ENCODE assay signal across 19 cellular contexts in genomic region chr4:43014266-43014665, GRCh38.
A peak's percentile ranks its signal among the peaks of the same experiment; 100 is the strongest.
DNase-seq lines count a peak whose midpoint lies in the region; ATAC-seq and TF ChIP-seq lines count a peak whose summit lies in the region.
"Had no signal": no experiment of that assay in that cellular context is flagged by ENCODE, and none has a peak within 500 bp of the region (broad histone marks: within the 10 kb centered on the region; RNA-seq: fewer than 3 reads in every experiment).

No MANE protein-coding gene starts in this region.

- 84 to 87% methylated on average over 4 of the region's 4 CpGs for WGBS in body of pancreas, 2 donors

- DNase-seq in G401 (ENCODE audit: low spot score): peak; percentile 96
- DNase-seq in NCI-H1105 treated with DMSO at 0.1 percent for 48 hours (lab: John Stamatoyannopoulos, UW): peak; percentile 66
- DNase-seq in NCI-H446 treated with DMSO at 0.1 percent for 48 hours (lab: John Stamatoyannopoulos, UW): peak; percentile 61
- DNase-seq in cerebellar nuclear complex (lab: John Stamatoyannopoulos, UW): peak; percentile 46 to 68
- no peak for DNase-seq in body of pancreas
- no peak for DNase-seq in posterior cingulate gyrus
- DNase-seq in stimulated activated naive CD8-positive, alpha-beta T cell treated with anti-CD3 and anti-CD28 coated beads, Interleukin-15, amount 100 ng/mL, for 72 hours: no peak
- DNase-seq: Calu3; H9; Karpas-422; NCI-H2029; NCI-H510A; NCI-H748 treated with DMSO at 0.1 percent for 48 hours; NK-92 treated with Interleukin-12 subunit alpha and Interleukin-12 subunit beta, amount 100 ng/mL, for 24 hours; PC-3; Right ventricle myocardium superior had no signal

- no peaks in the 10 kb centered on the region for H3K27me3 ChIP-seq in body of pancreas
- H3K27me3 ChIP-seq: SJSA1 had no signal

- no peak for TF ChIP-seq CTCF in body of pancreas (IDR thresholded peaks at IDR 0.05)

- H3K9me3 ChIP-seq in body of pancreas: no peaks in the 10 kb centered on the region
- H3K9me3 ChIP-seq: SJSA1 had no signal

- in situ Hi-C loops in G401 (cut with HindIII; ENCODE audit: low sequenced_read_pairs): no loop called here

- H3K36me3 ChIP-seq in body of pancreas (replicated peaks in 1 of 2; ENCODE audit: insufficient read depth in 1 of 2, low read depth in 2 of 2): no peaks in the 10 kb centered on the region
- H3K36me3 ChIP-seq: SJSA1 had no signal

- TF ChIP-seq POLR2A in body of pancreas (IDR thresholded peaks at IDR 0.05): no peak

- H3K4me1 ChIP-seq in body of pancreas: no peaks in the 10 kb centered on the region
- H3K4me1 ChIP-seq: SJSA1 had no signal

- intact Hi-C loops in body of pancreas (cut with DNase I): no loop called here
- intact Hi-C loops in posterior cingulate gyrus (cut with DNase I): no loop called here

- no peaks in the 10 kb centered on the region for H3K9me3 Mint-ChIP-seq in stimulated activated naive CD8-positive, alpha-beta T cell treated with anti-CD3 and anti-CD28 coated beads, Interleukin-15, amount 100 ng/mL, for 72 hours
- H3K9me3 Mint-ChIP-seq: GM23338, H9 had no signal

- no peak overlapping the region for H3K27ac ChIP-seq in body of pancreas
- H3K27ac ChIP-seq: SJSA1 had no signal

- H3K4me3 Mint-ChIP-seq in stimulated activated naive CD8-positive, alpha-beta T cell treated with anti-CD3 and anti-CD28 coated beads, Interleukin-15, amount 100 ng/mL, for 72 hours: no peak overlapping the region
- H3K4me3 Mint-ChIP-seq: GM23338, H9 had no signal

- no peaks in the 10 kb centered on the region for H3K4me1 Mint-ChIP-seq in stimulated activated naive CD8-positive, alpha-beta T cell treated with anti-CD3 and anti-CD28 coated beads, Interleukin-15, amount 100 ng/mL, for 72 hours
- H3K4me1 Mint-ChIP-seq: H9 had no signal

- no peak overlapping the region for H3K27ac Mint-ChIP-seq in stimulated activated naive CD8-positive, alpha-beta T cell treated with anti-CD3 and anti-CD28 coated beads, Interleukin-15, amount 100 ng/mL, for 72 hours
- H3K27ac Mint-ChIP-seq: GM23338, H9 had no signal

- no peak overlapping the region for H3K4me3 ChIP-seq in body of pancreas
- H3K4me3 ChIP-seq: GM23338, SJSA1 had no signal

- ATAC-seq in body of pancreas: no peak
- no peak for ATAC-seq in stimulated activated naive CD8-positive, alpha-beta T cell treated with anti-CD3 and anti-CD28 coated beads, Interleukin-15, amount 100 ng/mL, for 72 hours
- ATAC-seq: GM23338, HepG2, PC-3 had no signal

- peaks cover 5% of the 10 kb centered on the region for H3K27me3 Mint-ChIP-seq in stimulated activated naive CD8-positive, alpha-beta T cell treated with anti-CD3 and anti-CD28 coated beads, Interleukin-15, amount 100 ng/mL, for 72 hours

Comparison
In these comparisons a context has a peak if more than half of its experiments do, and no peak if none do; other contexts are left out.
1. DNase-seq: peak in G401 (single experiment), NCI-H1105 treated with DMSO at 0.1 percent for 48 hours (single experiment), NCI-H446 treated with DMSO at 0.1 percent for 48 hours (single experiment) and cerebellar nuclear complex (2 of 2); none in body of pancreas (0 of 4), posterior cingulate gyrus (0 of 10) and stimulated activated naive CD8-positive, alpha-beta T cell treated with anti-CD3 and anti-CD28 coated beads, Interleukin-15, amount 100 ng/mL, for 72 hours (0 of 2).